In genomic region chr2:230893338-230893737, GRCh38 we compare ENCODE assay signal across 2 cellular contexts.
TF ChIP-seq lines count a peak whose summit lies in the region.

No MANE protein-coding gene starts in this region.

TF ChIP-seq in GM12891, 5 proteins besides CTCF, POLR2A, EP300 and RAD21:
- TF ChIP-seq POLR2AphosphoS5 (IDR thresholded peaks at IDR 0.05; ENCODE audit: low read depth, low read length), result no peak
- TF ChIP-seq POU2F2 (IDR thresholded peaks at IDR 0.05; ENCODE audit: low read depth, low read length), result no peak
- no peak for TF ChIP-seq SPI1 (IDR thresholded peaks at IDR 0.05; ENCODE audit: low read depth, low read length)
- no peak for TF ChIP-seq PAX5 (IDR thresholded peaks at IDR 0.05; ENCODE audit: insufficient read depth, low read length, severe bottlenecking)
- no peak for TF ChIP-seq TAF1 (IDR thresholded peaks at IDR 0.05; ENCODE audit: low read depth, low read length)

TF ChIP-seq in GM12878, 131 proteins besides CTCF, POLR2A, EP300 and RAD21:
- TF ChIP-seq YY1 (IDR thresholded peaks at IDR 0.05; ENCODE audit: low read depth, low read length) (no peak), IKZF2 (IDR thresholded peaks at IDR 0.05) (peak; percentile 29 to 59; a peak in 3 of 4 replicates), IKZF1 (conservative IDR thresholded peaks at IDR 0.05) (peak; percentile 52; the same call in 1 of the 2 replicates), BHLHE40 (IDR thresholded peaks at IDR 0.05; ENCODE audit: borderline replicate concordance in 1 of 2, low read depth in 2 of 2, low read length in 1 of 2) (peak in 1 of 2 experiments; percentile 9; a peak in 1 of 4 replicates), EED (IDR thresholded peaks at IDR 0.05; ENCODE audit: low read depth) (peak; percentile 58), ZSCAN29 (IDR thresholded peaks at IDR 0.05) (no peak), PML (IDR thresholded peaks at IDR 0.05; ENCODE audit: low read length) (no peak), BACH1 (IDR thresholded peaks at IDR 0.05; ENCODE audit: borderline replicate concordance) (no peak), PRDM15 (CRISPR knock-in tag; IDR thresholded peaks at IDR 0.05) (no peak), CEBPB (IDR thresholded peaks at IDR 0.05; ENCODE audit: borderline replicate concordance in 1 of 2, low read depth in 2 of 2, low read length in 2 of 2) (no peak), E4F1 (IDR thresholded peaks at IDR 0.05; ENCODE audit: borderline replicate concordance, partially characterized antibody) (no peak), PAX5 (IDR thresholded peaks at IDR 0.05; ENCODE audit: borderline replicate concordance, low read depth, low read length) (peak; percentile 59; the same call in 1 of the 2 replicates), MEF2B (IDR thresholded peaks at IDR 0.05; ENCODE audit: partially characterized antibody, poor library complexity, severe bottlenecking) (no peak), RUNX3 (IDR thresholded peaks at IDR 0.05; ENCODE audit: low read length) (peak; percentile 64), RELB (IDR thresholded peaks at IDR 0.05; ENCODE audit: low read depth) (0 out of 2 replicates have a peak, but pooled peaks have one; percentile 16), KAT2A (conservative IDR thresholded peaks at IDR 0.05; ENCODE audit: control insufficient read depth, low read depth, low read length) (no peak), TCF12 (IDR thresholded peaks at IDR 0.05; ENCODE audit: low read depth, low read length) (0 out of 2 replicates have a peak, but pooled peaks have one; percentile 37)
